Comparison of ENCODE assay signal across 10 cellular contexts in genomic region chr15:63380828-63381282, GRCh38. TPM values are rescaled to one million over a fixed set of nuclear protein-coding genes. Genes with fewer than 3 reads are reported as not detected.
DNase-seq lines count a peak whose midpoint lies in the region; ATAC-seq and TF ChIP-seq lines count a peak whose summit lies in the region.
"Had no signal": no experiment of that assay in that cellular context is flagged by ENCODE, and none has a peak within 500 bp of the region (broad histone marks: within the 10 kb centered on the region; RNA-seq: fewer than 3 reads in every experiment).

No MANE protein-coding gene starts in this region.

- no peaks in the 10 kb centered on the region for H3K27me3 ChIP-seq in right cardiac atrium (ENCODE audit: control insufficient read depth, insufficient read depth)
- peaks cover 0 to 12% of the 10 kb centered on the region in 2 donors for H3K27me3 ChIP-seq in mucosa of rectum (ENCODE audit: control insufficient read depth in 2 of 2, insufficient read depth in 2 of 2, low read length in 2 of 2)

- H3K4me3 Mint-ChIP-seq in chondrocyte (ENCODE audit: unreplicated experiment), result peak overlapping the region; percentile 78

- WGBS in right cardiac atrium, result 73% methylated on average over 13 of the region's 13 CpGs

- H3K36me3 ChIP-seq in mucosa of rectum (ENCODE audit: control insufficient read depth in 2 of 2, insufficient read depth in 2 of 2, low read length in 2 of 2), result peaks cover 0 to 3% of the 10 kb centered on the region in 2 donors

- H3K27ac Mint-ChIP-seq in chondrocyte (ENCODE audit: unreplicated experiment), result no peak overlapping the region

- DNase-seq in right cardiac atrium (no peak), left ventricle myocardium superior (no peak), chondrocyte (ENCODE audit: low spot score) (no peak), HPDE6-E6E7 (ENCODE audit: extremely low spot score) (no peak), hypothalamus (lab: John Stamatoyannopoulos, UW) (no peak), NCI-H2227 (lab: John Stamatoyannopoulos, UW; ENCODE audit: unreplicated experiment) (no peak)
- DNase-seq: effector CD8-positive, alpha-beta T cell had no signal

- H3K9me3 ChIP-seq in right cardiac atrium (ENCODE audit: control insufficient read depth, low read length), result no peaks in the 10 kb centered on the region
- no peaks in the 10 kb centered on the region for H3K9me3 ChIP-seq in mucosa of rectum (ENCODE audit: control insufficient read depth in 2 of 2, low read length in 2 of 2)

- ATAC-seq in right cardiac atrium, result no peak
- no peak for ATAC-seq in left ventricle myocardium superior
- ATAC-seq in GM21717 (IDR thresholded peaks at IDR 0.05; ENCODE audit: unreplicated experiment), result no peak

- H3K27ac ChIP-seq in right cardiac atrium (ENCODE audit: low read length), result no peak overlapping the region
- peak overlapping the region; percentile 76 to 78 for H3K27ac ChIP-seq in mucosa of rectum (ENCODE audit: low read depth in 2 of 2, low read length in 2 of 2)

- H3K27me3 Mint-ChIP-seq in chondrocyte (ENCODE audit: low read depth), result no peaks in the 10 kb centered on the region

- H3K4me3 ChIP-seq in right cardiac atrium (ENCODE audit: low read length) (peak overlapping the region; percentile 51), mucosa of rectum (ENCODE audit: low read length in 2 of 2) (peak overlapping the region; percentile 68 to 90)

- peak overlapping the region; percentile 75 to 79 for H3K9ac ChIP-seq in mucosa of rectum (ENCODE audit: low read depth in 1 of 2, low read length in 2 of 2)

- H3K4me1 ChIP-seq in right cardiac atrium (ENCODE audit: control insufficient read depth, insufficient read depth, low read length), result no peaks in the 10 kb centered on the region
- H3K4me1 ChIP-seq in mucosa of rectum (ENCODE audit: control insufficient read depth in 2 of 2, insufficient read depth in 2 of 2, low read length in 2 of 2), result peaks cover 16 to 27% of the 10 kb centered on the region in 2 donors

- TF ChIP-seq CTCF in chondrocyte (IDR thresholded peaks at IDR 0.05), result no peak

- peaks cover 39% of the 10 kb centered on the region for H3K4me1 Mint-ChIP-seq in chondrocyte (ENCODE audit: low read depth)

- no peaks in the 10 kb centered on the region for H3K36me3 Mint-ChIP-seq in chondrocyte (ENCODE audit: low read depth)

- intact Hi-C loops in right cardiac atrium (cut with DNase I), result no loop called here
- intact Hi-C loops in left ventricle myocardium superior (cut with micrococcal nuclease), result no loop called here

- no peaks in the 10 kb centered on the region for H3K9me3 Mint-ChIP-seq in chondrocyte (ENCODE audit: low read depth)

RNA-seq across cellular contexts. Expression of gene CA12, which starts 0.8 kb away (rescaled TPM):
- total RNA-seq in right cardiac atrium (1 to 10 TPM in 1 of 4 donors, under 1 TPM in 3; 0.33 to 1.2 (median 0.71) TPM), left ventricle myocardium superior (0.74 TPM), chondrocyte (6.7 to 7.9 TPM (median 6.9 TPM) in 3 replicates)
- polyA plus RNA-seq in right cardiac atrium, result 0.75 TPM
- total RNA-seq: T-helper 2 cell treated with Interferon-gamma antibody and Interleukin-4, amounts not matched to agents 100 ng/mL and 5 ng/mL, for 36 hours had no signal
